ENCODE assay signal across 1 cellular context in genomic region chr3:43953814-43954241, GRCh38.
TF ChIP-seq lines count a peak whose summit lies in the region.

No MANE protein-coding gene starts in this region.

TF ChIP-seq in GM23338, 12 proteins besides CTCF, POLR2A, EP300 and RAD21 (continued from another document):
- TF ChIP-seq ZNF462 (CRISPR knock-in tag; IDR thresholded peaks at IDR 0.05) (no peak), JUNB (IDR thresholded peaks at IDR 0.05; ENCODE audit: unreplicated experiment) (no peak), ZNF114 (CRISPR knock-in tag; IDR thresholded peaks at IDR 0.05) (no peak), ETS1 (IDR thresholded peaks at IDR 0.05) (no peak), EZH2phosphoT487 (IDR thresholded peaks at IDR 0.05; ENCODE audit: unreplicated experiment) (no peak)
